15 cellular contexts compared by ENCODE assay signal in the genomic region with DNA sequence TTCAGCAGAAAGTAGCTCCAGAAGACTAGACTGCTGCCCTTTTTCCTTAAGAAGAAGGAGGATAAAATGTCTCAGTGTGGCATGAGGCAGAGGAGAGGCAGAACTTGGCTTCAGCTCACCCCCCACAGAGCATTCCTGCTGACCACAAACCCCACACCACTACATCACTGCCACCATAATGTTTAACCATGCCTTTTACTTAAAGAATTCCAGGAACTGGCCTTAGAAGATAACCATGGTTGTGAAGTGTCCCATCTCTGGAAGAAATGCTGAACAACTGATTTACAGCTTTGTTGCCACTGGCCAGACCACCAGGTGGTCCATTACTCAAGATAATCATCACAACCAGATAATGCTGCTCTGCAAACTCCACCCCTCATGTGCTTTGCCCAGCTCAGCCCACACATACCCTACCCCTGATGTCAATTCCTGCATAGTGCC.
DNase-seq lines count a peak whose midpoint lies in the region; ATAC-seq and TF ChIP-seq lines count a peak whose summit lies in the region.
"Had no signal": no experiment of that assay in that cellular context is flagged by ENCODE, and none has a peak within 500 bp of the region (broad histone marks: within the 10 kb centered on the region; RNA-seq: fewer than 3 reads in every experiment).

No MANE protein-coding gene starts in this region.

- H3K27ac Mint-ChIP-seq in immature natural killer cell: no peak overlapping the region
- H3K27ac Mint-ChIP-seq: activated naive CD8-positive, alpha-beta T cell treated with anti-CD3 and anti-CD28 coated beads for 36 hours; WTC11 had no signal

- H3K4me1 ChIP-seq in mesodermal cell (ENCODE audit: control insufficient read depth, insufficient read depth, low read length, poor library complexity, severe bottlenecking): peaks cover 14% of the 10 kb centered on the region
- H3K4me1 ChIP-seq: tibial artery had no signal

- no peak overlapping the region for H3K4me3 Mint-ChIP-seq in immature natural killer cell
- H3K4me3 Mint-ChIP-seq: activated naive CD8-positive, alpha-beta T cell treated with anti-CD3 and anti-CD28 coated beads for 36 hours; WTC11 had no signal

- no peaks in the 10 kb centered on the region for H3K9me3 Mint-ChIP-seq in immature natural killer cell
- H3K9me3 Mint-ChIP-seq: activated naive CD8-positive, alpha-beta T cell treated with anti-CD3 and anti-CD28 coated beads for 36 hours had no signal

- H3K36me3 ChIP-seq in mesodermal cell (ENCODE audit: control insufficient read depth, insufficient read depth, low read length): no peaks in the 10 kb centered on the region
- no peaks in the 10 kb centered on the region for H3K36me3 ChIP-seq in WERI-Rb-1
- H3K36me3 ChIP-seq: tibial artery had no signal

- H3K27me3 ChIP-seq in WERI-Rb-1 (ENCODE audit: insufficient read depth, low read depth, severe bottlenecking): no peaks in the 10 kb centered on the region
- H3K27me3 ChIP-seq: tibial artery had no signal

- no peaks in the 10 kb centered on the region for H3K9me3 ChIP-seq in mesodermal cell (ENCODE audit: control insufficient read depth, low read length)
- no peaks in the 10 kb centered on the region for H3K9me3 ChIP-seq in WERI-Rb-1 (ENCODE audit: severe bottlenecking)
- H3K9me3 ChIP-seq: tibial artery had no signal

- no peaks in the 10 kb centered on the region for H3K4me1 Mint-ChIP-seq in immature natural killer cell
- H3K4me1 Mint-ChIP-seq: activated naive CD8-positive, alpha-beta T cell treated with anti-CD3 and anti-CD28 coated beads for 36 hours had no signal

- ATAC-seq in GM19467 (IDR thresholded peaks at IDR 0.05; ENCODE audit: unreplicated experiment): no peak
- no peak for ATAC-seq in HG02852 (IDR thresholded peaks at IDR 0.05; ENCODE audit: unreplicated experiment)
- ATAC-seq: WTC11 had no signal

- H3K27me3 Mint-ChIP-seq in immature natural killer cell (ENCODE audit: low read depth in 3 of 3): peaks cover 0 to 2% (median 1%) of the 10 kb centered on the region in 3 donors

- H3K36me3 Mint-ChIP-seq in immature natural killer cell: no peaks in the 10 kb centered on the region
- H3K36me3 Mint-ChIP-seq: activated naive CD8-positive, alpha-beta T cell treated with anti-CD3 and anti-CD28 coated beads for 36 hours had no signal

- no peak for TF ChIP-seq CTCF in WERI-Rb-1 (IDR thresholded peaks at IDR 0.05; ENCODE audit: low read depth, low read length)

- DNase-seq in AG20443 (ENCODE audit: low spot score) (peak; percentile 54), HuH-7 (ENCODE audit: low spot score) (peak; percentile 47), amniotic epithelial cell (ENCODE audit: low read depth) (peak; percentile 91), WERI-Rb-1 (no peak), immature natural killer cell (no peak)
- DNase-seq: activated CD8-positive, alpha-beta memory T cell treated with anti-CD3 and anti-CD28 coated beads, Interleukin-2, amount 50 U/mL, for 48 hours; activated naive CD8-positive, alpha-beta T cell treated with anti-CD3 and anti-CD28 coated beads for 36 hours; AML-193; posterior cingulate gyrus; SHP77 treated with DMSO at 0.1 percent for 48 hours; tibial artery had no signal

- no peak overlapping the region for H3K4me3 ChIP-seq in mesodermal cell (ENCODE audit: extremely low read depth, insufficient read depth, low read length, poor library complexity, severe bottlenecking)
- no peak overlapping the region for H3K4me3 ChIP-seq in WERI-Rb-1 (ENCODE audit: low read depth, low read length)
- H3K4me3 ChIP-seq: tibial artery had no signal

- H3K27ac ChIP-seq in mesodermal cell (ENCODE audit: low read depth, low read length, severe bottlenecking) (peak overlapping the region; percentile 60), WERI-Rb-1 (no peak overlapping the region)
- H3K27ac ChIP-seq: tibial artery had no signal

Comparison
In these comparisons a context has a peak if more than half of its experiments do, and no peak if none do; other contexts are left out.
1. DNase-seq: peak in AG20443 (single experiment), HuH-7 (single experiment) and amniotic epithelial cell (single experiment); none in WERI-Rb-1 (single experiment) and immature natural killer cell (0 of 3).